Comparison of ENCODE assay signal across 26 cellular contexts in the genomic region with DNA sequence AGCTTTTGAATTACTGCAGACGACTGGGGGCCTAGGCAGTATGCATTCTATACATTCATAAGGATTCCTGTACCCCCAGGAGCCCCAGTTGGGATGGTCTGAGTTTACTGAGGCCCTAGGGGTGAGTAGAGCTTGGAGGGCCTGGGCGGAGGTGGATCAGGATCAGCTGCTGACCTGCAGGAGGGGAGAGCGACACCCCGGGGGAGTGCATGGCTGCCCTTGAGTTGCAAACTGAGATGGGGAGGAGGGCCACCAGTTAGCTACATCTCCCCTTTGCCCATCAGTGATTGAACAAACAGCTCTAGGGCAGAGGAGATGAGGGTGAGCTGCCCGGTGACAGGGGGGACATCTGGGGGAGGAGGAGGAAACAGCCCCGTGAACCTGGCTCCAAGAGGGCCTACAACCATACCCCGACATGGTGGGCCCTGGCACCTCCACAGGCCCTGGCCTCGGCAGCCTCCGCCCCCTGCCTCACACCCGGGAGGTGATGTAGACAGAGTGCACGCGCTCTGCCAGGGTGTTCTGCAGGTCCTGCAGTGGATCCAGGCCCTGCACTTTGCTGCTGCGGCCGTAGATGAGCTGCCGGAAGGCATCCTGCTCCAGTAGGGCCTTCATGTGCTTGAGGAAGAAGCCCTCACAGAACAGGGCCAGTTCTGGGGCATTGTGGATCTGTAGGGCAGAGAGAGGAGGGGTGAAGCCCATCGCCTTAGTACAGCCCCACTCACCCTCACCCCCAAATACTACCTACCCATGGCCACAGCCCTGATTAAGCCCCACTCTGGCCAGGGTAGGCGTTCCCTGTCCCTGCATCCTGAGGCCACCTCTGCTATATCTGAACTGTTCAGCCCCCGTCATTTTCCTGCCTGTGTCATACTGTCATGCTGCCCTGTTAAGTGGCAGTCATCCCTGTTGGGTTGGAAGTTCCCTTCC. TPM values are rescaled to one million over a fixed set of nuclear protein-coding genes. Genes with fewer than 3 reads are reported as not detected.
DNase-seq lines count a peak whose midpoint lies in the region; ATAC-seq and TF ChIP-seq lines count a peak whose summit lies in the region.
"Had no signal": no experiment of that assay in that cellular context is flagged by ENCODE, and none has a peak within 500 bp of the region (broad histone marks: within the 10 kb centered on the region; RNA-seq: fewer than 3 reads in every experiment).

No MANE protein-coding gene starts in this region.

- no peaks in the 10 kb centered on the region for H3K4me1 Mint-ChIP-seq in T-helper 2 cell treated with Interferon-gamma antibody and Interleukin-4, amounts not matched to agents 5 μg/mL and 100 μg/mL, for 36 hours (ENCODE audit: low read depth)

- H3K27ac Mint-ChIP-seq in T-helper 2 cell treated with Interferon-gamma antibody and Interleukin-4, amounts not matched to agents 5 μg/mL and 100 μg/mL, for 36 hours, result peak overlapping the region; percentile 20
- H3K27ac Mint-ChIP-seq: activated T-helper 1 cell treated with anti-CD3 and anti-CD28 coated beads, Interleukin-12 subunit alpha, Interleukin-12 subunit beta, Interleukin-2, Interleukin-4 antibody, amounts not matched to agents 30 ng/mL and 10 ng/mL and 1 ng/mL, durations not matched to agents 14 hours and 24 hours and 36 hours; memory B cell had no signal

- no peaks in the 10 kb centered on the region for H3K79me2 ChIP-seq in SK-N-SH (ENCODE audit: insufficient read depth)

- H3K27me3 Mint-ChIP-seq in T-helper 2 cell treated with Interferon-gamma antibody and Interleukin-4, amounts not matched to agents 5 μg/mL and 100 μg/mL, for 36 hours (ENCODE audit: low read depth), result no peaks in the 10 kb centered on the region
- H3K27me3 Mint-ChIP-seq: effector memory CD8-positive, alpha-beta T cell; memory B cell had no signal

- ATAC-seq in Panc1, result peak; percentile 7; the same call in 1 of the 2 replicates
- ATAC-seq in lower lobe of right lung, result no peak
- ATAC-seq: activated naive CD4-positive, alpha-beta T cell treated with anti-CD3 and anti-CD28 coated beads, Interleukin-2, amount 50 U/mL, for 72 hours; effector memory CD8-positive, alpha-beta T cell had no signal

- H3K9me3 Mint-ChIP-seq in T-helper 2 cell treated with Interferon-gamma antibody and Interleukin-4, amounts not matched to agents 5 μg/mL and 100 μg/mL, for 36 hours, result no peaks in the 10 kb centered on the region
- H3K9me3 Mint-ChIP-seq: activated naive CD4-positive, alpha-beta T cell treated with anti-CD3 and anti-CD28 coated beads, Interleukin-2, amount 50 U/mL, for 72 hours; activated T-helper 1 cell treated with anti-CD3 and anti-CD28 coated beads, Interleukin-12 subunit alpha, Interleukin-12 subunit beta, Interleukin-2, Interleukin-4 antibody, amounts not matched to agents 30 ng/mL and 10 ng/mL and 1 ng/mL, durations not matched to agents 14 hours and 24 hours and 36 hours; effector memory CD8-positive, alpha-beta T cell; memory B cell had no signal

- in situ Hi-C loops in Panc1 (cut with HindIII; ENCODE audit: low pct_unique_long_range_greater_than_20kb, low sequenced_read_pairs), result no loop called here

- H3K4me1 ChIP-seq in A673 (ENCODE audit: insufficient read depth, low read length, poor library complexity, severe bottlenecking) (peaks cover 16% of the 10 kb centered on the region), Panc1 (ENCODE audit: control insufficient read depth, insufficient read depth, low read length) (peaks cover 39% of the 10 kb centered on the region), lower lobe of right lung (peaks cover 17% of the 10 kb centered on the region), SK-N-SH (ENCODE audit: control insufficient read depth in 1 of 2, insufficient read depth in 2 of 2, low read depth in 1 of 2, low read length in 1 of 2) (peaks cover 0 to 33% of the 10 kb centered on the region in 2 experiments; a peak in 3 of 4 replicates)

- H3K9ac ChIP-seq in SK-N-SH, result no peak overlapping the region
- H3K9ac ChIP-seq: KMS-11 had no signal

- H4K20me1 ChIP-seq in SK-N-SH (ENCODE audit: insufficient read depth), result no peaks in the 10 kb centered on the region

- no peak overlapping the region for H3K4me2 ChIP-seq in SK-N-SH
- H3K4me2 ChIP-seq: KMS-11 had no signal

- 94% methylated on average over 16 of the region's 18 CpGs for WGBS in SK-N-SH (ENCODE audit: low lambda C conversion rate)

- DNase-seq in T-helper 2 cell treated with Interferon-gamma antibody and Interleukin-4, amounts not matched to agents 5 μg/mL and 100 μg/mL, for 36 hours (ENCODE audit: low spot score), result no peak
- no peak for DNase-seq in T-helper 2 cell
- no peak for DNase-seq in A673 (ENCODE audit: low spot score)
- no peak for DNase-seq in Panc1 (ENCODE audit: low read depth, low spot score)
- DNase-seq in lower lobe of right lung, result peak; percentile 41
- no peak for DNase-seq in SK-N-SH
- no peak for DNase-seq in hippocampal formation (lab: John Stamatoyannopoulos, UW)
- DNase-seq in AG20443 (ENCODE audit: low spot score), result no peak
- DNase-seq: activated CD4-positive, alpha-beta T cell treated with anti-CD3 and anti-CD28 coated beads, Interleukin-2, amount 50 U/mL, for 1 hour; caudate nucleus; effector memory CD8-positive, alpha-beta T cell; EL; erythroblast; MM.1S; NCI-H1417; NCI-H226; Peyer's patch; SIG-M5; small intestine; stomach; SW 1271 had no signal

- H3K4me3 ChIP-seq in A673 (ENCODE audit: low read depth, low read length, poor library complexity, severe bottlenecking) (no peak overlapping the region), Panc1 (ENCODE audit: low read depth in 2 of 2, low read length in 2 of 2) (no peak overlapping the region), lower lobe of right lung (no peak overlapping the region), SK-N-SH (ENCODE audit: low read depth in 2 of 2, low read length in 1 of 2) (no peak overlapping the region)
- H3K4me3 ChIP-seq: Peyer's patch, stomach had no signal

- H3K36me3 Mint-ChIP-seq in T-helper 2 cell treated with Interferon-gamma antibody and Interleukin-4, amounts not matched to agents 5 μg/mL and 100 μg/mL, for 36 hours (ENCODE audit: low read depth), result peaks cover 9% of the 10 kb centered on the region
- H3K36me3 Mint-ChIP-seq: activated naive CD4-positive, alpha-beta T cell treated with anti-CD3 and anti-CD28 coated beads, Interleukin-2, amount 50 U/mL, for 72 hours; memory B cell had no signal

- no peak overlapping the region for H2AFZ ChIP-seq in SK-N-SH (ENCODE audit: low read depth)

- CTCF ChIA-PET in A673 (lab: Charles Lee) (interaction anchor here (0.6 to 0.8 kb wide), 2 partner anchors 22 to 1074 kb away, joined by 3 to 4 read pairs; no protein-coding TSS in a partner anchor), Panc1 (lab: Charles Lee) (interaction anchor here (0.6 kb wide), 2 partner anchors 204 to 265 kb away, joined by 3 read pairs; no protein-coding TSS in a partner anchor), SK-N-SH (lab: Yijun Ruan, JAX) (interaction anchor here (0.6 to 5.7 kb wide), 9 partner anchors 10 to 213 kb away, joined by 3 to 61 read pairs (median 4); partner anchors contain the start of gene ABTB2)

- H3K9me2 ChIP-seq in SK-N-SH, result no peaks in the 10 kb centered on the region

- no peaks in the 10 kb centered on the region for H3K9me3 ChIP-seq in A673 (ENCODE audit: low read depth, low read length, poor library complexity, severe bottlenecking)
- no peaks in the 10 kb centered on the region for H3K9me3 ChIP-seq in Panc1 (ENCODE audit: control insufficient read depth, insufficient read depth, low read depth, low read length)
- no peaks in the 10 kb centered on the region for H3K9me3 ChIP-seq in lower lobe of right lung
- no peaks in the 10 kb centered on the region for H3K9me3 ChIP-seq in SK-N-SH
- H3K9me3 ChIP-seq: Peyer's patch, stomach had no signal

- peak overlapping the region; percentile 39 for H3K27ac ChIP-seq in A673 (ENCODE audit: low read depth, low read length, poor library complexity, severe bottlenecking)
- H3K27ac ChIP-seq in Panc1 (ENCODE audit: low read length), result no peak overlapping the region
- H3K27ac ChIP-seq in lower lobe of right lung, result no peak overlapping the region
- H3K27ac ChIP-seq in SK-N-SH (ENCODE audit: low read depth in 2 of 2, low read length in 1 of 2), result no peak overlapping the region
- H3K27ac ChIP-seq: 22Rv1, KMS-11, Peyer's patch, stomach had no signal

- TF ChIP-seq CTCF in A673 (conservative IDR thresholded peaks at IDR 0.05; ENCODE audit: low read depth, low read length), result no peak
- no peak for TF ChIP-seq CTCF in Panc1 (IDR thresholded peaks at IDR 0.05)
- TF ChIP-seq CTCF in lower lobe of right lung (IDR thresholded peaks at IDR 0.05), result no peak
- TF ChIP-seq CTCF in SK-N-SH (IDR thresholded peaks at IDR 0.05), result no peak

- H3F3A ChIP-seq in SK-N-SH (replicated peaks; ENCODE audit: insufficient read depth), result no peaks in the 10 kb centered on the region

- peaks cover 94% of the 10 kb centered on the region for H3K36me3 ChIP-seq in A673 (ENCODE audit: insufficient read depth, low read length, poor library complexity, severe bottlenecking)
- H3K36me3 ChIP-seq in Panc1 (ENCODE audit: control insufficient read depth, insufficient read depth, low read length), result peaks cover 9% of the 10 kb centered on the region
- peaks cover 36% of the 10 kb centered on the region for H3K36me3 ChIP-seq in lower lobe of right lung
- H3K36me3 ChIP-seq in SK-N-SH (replicated peaks in 1 of 2; ENCODE audit: control insufficient read depth in 1 of 2, insufficient read depth in 2 of 2, low read length in 1 of 2), result peaks cover 8 to 62% of the 10 kb centered on the region in 2 experiments

- POLR2A ChIA-PET in A673 (lab: Charles Lee; ENCODE audit: low non-redundant PET), result interaction anchor here (0.7 kb wide), 1 partner anchor 178 kb away, joined by 3 read pairs; no protein-coding TSS in a partner anchor
- POLR2A ChIA-PET in Panc1 (lab: Charles Lee), result no interaction called here
- POLR2A ChIA-PET in SK-N-SH (lab: Yijun Ruan, JAX), result no interaction called here

- BruUV-seq in A673 (replicated peaks; lab: Mats Ljungman, UMichigan) (no TSS peak), Panc1 (replicated peaks; lab: Mats Ljungman, UMichigan) (no TSS peak)

- intact Hi-C loops in A673 (cut with micrococcal nuclease; ENCODE audit: unreplicated experiment) (no loop called here), Panc1 (cut with micrococcal nuclease; ENCODE audit: unreplicated experiment) (loop anchor here (10.0 kb wide), 1 partner anchor 343 kb away; no protein-coding TSS in a partner anchor), lower lobe of right lung (cut with DNase I) (no loop called here)

- TF ChIP-seq EP300 in SK-N-SH (IDR thresholded peaks at IDR 0.05; ENCODE audit: borderline replicate concordance in 1 of 2, low read depth in 1 of 2, low read length in 1 of 2), result no peak

- no peak overlapping the region for H3K4me3 Mint-ChIP-seq in T-helper 2 cell treated with Interferon-gamma antibody and Interleukin-4, amounts not matched to agents 5 μg/mL and 100 μg/mL, for 36 hours
- H3K4me3 Mint-ChIP-seq: activated T-helper 1 cell treated with anti-CD3 and anti-CD28 coated beads, Interleukin-12 subunit alpha, Interleukin-12 subunit beta, Interleukin-2, Interleukin-4 antibody, amounts not matched to agents 30 ng/mL and 10 ng/mL and 1 ng/mL, durations not matched to agents 14 hours and 24 hours and 36 hours; effector memory CD8-positive, alpha-beta T cell; memory B cell had no signal

- no peak for TF ChIP-seq RAD21 in SK-N-SH (IDR thresholded peaks at IDR 0.05; ENCODE audit: low read length)

- H3K27me3 ChIP-seq in A673 (replicated peaks; ENCODE audit: insufficient read depth, low read depth, low read length, poor library complexity) (no peaks in the 10 kb centered on the region), Panc1 (ENCODE audit: control insufficient read depth, insufficient read depth, low read length) (no peaks in the 10 kb centered on the region), lower lobe of right lung (ENCODE audit: low read depth) (no peaks in the 10 kb centered on the region), SK-N-SH (ENCODE audit: insufficient read depth) (no peaks in the 10 kb centered on the region)
- H3K27me3 ChIP-seq: Peyer's patch, stomach had no signal

RNA-seq across cellular contexts. Expression of gene NAT10, which starts 46.8 kb away (rescaled TPM):
- total RNA-seq in A673 (2021), result 180 and 192 TPM in 2 replicates
- 64.9 TPM for total RNA-seq in Panc1 (2021; ENCODE audit: unreplicated experiment)
- 36.5 TPM for polyA plus RNA-seq in Panc1 (2012; ENCODE audit: insufficient read length)
- 37.3 TPM for total RNA-seq in lower lobe of right lung
- polyA plus RNA-seq in SK-N-SH (2012; rRNA removed), result 31.0 and 38.4 TPM in 2 replicates
- 20.5 and 21.8 TPM in 2 replicates for polyA plus RNA-seq in SK-N-SH (2012; cell fraction: cytosol; rRNA removed)
- 66.1 and 70.6 TPM in 2 replicates for polyA plus RNA-seq in SK-N-SH (2012; cell fraction: nucleus; rRNA removed)
